ENCODE assay signal across 22 cellular contexts in the genomic region with DNA sequence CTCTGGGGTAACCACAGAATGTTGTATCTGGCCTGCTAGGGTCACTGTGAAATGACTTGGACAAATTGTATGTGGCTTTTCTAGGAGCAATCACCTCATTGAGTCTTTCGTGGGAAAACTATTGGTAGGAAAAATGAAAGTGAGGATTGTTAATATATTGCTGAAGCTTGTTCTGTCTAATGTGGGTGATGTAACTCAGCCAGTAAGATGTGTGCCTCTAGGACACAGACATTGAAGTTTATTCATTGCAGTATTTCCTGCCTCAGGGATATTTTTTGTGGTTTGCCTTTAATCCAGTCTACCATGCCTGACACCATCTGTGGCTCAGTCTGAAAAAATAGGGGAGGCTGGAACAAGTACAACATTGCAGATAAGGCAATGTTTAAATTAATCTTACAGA.
DNase-seq lines count a peak whose midpoint lies in the region; TF ChIP-seq lines count a peak whose summit lies in the region.
"Had no signal": no experiment of that assay in that cellular context is flagged by ENCODE, and none has a peak within 500 bp of the region (broad histone marks: within the 10 kb centered on the region; RNA-seq: fewer than 3 reads in every experiment).

No MANE protein-coding gene starts in this region.

- no peak overlapping the region for H3K4me3 ChIP-seq in AG09309 (ENCODE audit: control insufficient read depth, low read depth, low read length)
- H3K4me3 ChIP-seq in astrocyte of the cerebellum (ENCODE audit: low read depth, low read length) = no peak overlapping the region
- no peak overlapping the region for H3K4me3 ChIP-seq in sigmoid colon
- no peak overlapping the region for H3K4me3 ChIP-seq in adrenal gland
- H3K4me3 ChIP-seq: pancreas had no signal

- TF ChIP-seq POLR2A in sigmoid colon (IDR thresholded peaks at IDR 0.05) (no peak), adrenal gland (IDR thresholded peaks at IDR 0.05) (no peak)

- in situ Hi-C loops in astrocyte of the cerebellum (cut with HindIII; ENCODE audit: low sequenced_read_pairs) = no loop called here

- peak; percentile 35 for DNase-seq in AG09309 (ENCODE audit: low read depth)
- DNase-seq in HT1080 (ENCODE audit: low read depth) = peak; percentile 30
- DNase-seq in astrocyte of the cerebellum (ENCODE audit: low read depth) = peak; percentile 59
- peak; percentile 47 for DNase-seq in iris pigment epithelial cell (ENCODE audit: low read depth)
- DNase-seq in sigmoid colon = no peak
- no peak for DNase-seq in adrenal gland
- DNase-seq in NCI-H446 (lab: John Stamatoyannopoulos, UW) = no peak
- no peak for DNase-seq in NCI-H187 (lab: John Stamatoyannopoulos, UW)
- DNase-seq: activated CD4-positive, alpha-beta T cell treated with anti-CD3 and anti-CD28 coated beads for 4 hours; activated naive CD4-positive, alpha-beta T cell treated with anti-CD3 and anti-CD28 coated beads, Interleukin-2, amount 50 U/mL, for 16 hours; DMS 273 treated with DMSO at 0.1 percent for 48 hours; GDM1; GOT3; KBM-7; naive thymus-derived CD4-positive, alpha-beta T cell; NCI-H1048; NCI-H69; pancreas; SIG-M5; stimulated activated naive B cell treated with anti-CD40 and anti-IgM and Interleukin-4, amounts not matched to agents 10 μg/mL and 1 μg/mL and 100 μg/mL, for 72 hours; T-cell had no signal

- no peaks in the 10 kb centered on the region for H3K36me3 ChIP-seq in sigmoid colon
- no peaks in the 10 kb centered on the region for H3K36me3 ChIP-seq in adrenal gland (replicated peaks in 1 of 2)
- H3K36me3 ChIP-seq: pancreas had no signal

- H3K27me3 ChIP-seq in sigmoid colon (no peaks in the 10 kb centered on the region), adrenal gland (no peaks in the 10 kb centered on the region)
- H3K27me3 ChIP-seq: pancreas had no signal

- H3K9me3 ChIP-seq in sigmoid colon (no peaks in the 10 kb centered on the region), adrenal gland (replicated peaks in 1 of 3) (no peaks in the 10 kb centered on the region)
- H3K9me3 ChIP-seq: pancreas had no signal

- 24 to 28% methylated on average over 1 of the region's 1 CpG for WGBS in sigmoid colon, 2 donors
- WGBS in adrenal gland, 4 donors = 0 to 38% (median 21%) methylated on average over 1 of the region's 1 CpG

- intact Hi-C loops in sigmoid colon (cut with DNase I) (no loop called here), adrenal gland (cut with DNase I) (loop anchor here in 1 of 2 donors (5.0 kb wide), 1 partner anchor 52 kb away; no protein-coding TSS in a partner anchor)

- no peak for TF ChIP-seq EP300 in sigmoid colon (IDR thresholded peaks at IDR 0.05)

- TF ChIP-seq CTCF in AG09309 (IDR thresholded peaks at IDR 0.05; ENCODE audit: control insufficient read depth, insufficient read depth, low read depth, low read length, missing control alignments) = no peak
- TF ChIP-seq CTCF in astrocyte of the cerebellum (IDR thresholded peaks at IDR 0.05; ENCODE audit: low read depth, low read length, missing control alignments) = no peak
- no peak for TF ChIP-seq CTCF in sigmoid colon (IDR thresholded peaks at IDR 0.05)
- TF ChIP-seq CTCF in adrenal gland (IDR thresholded peaks at IDR 0.05) = no peak

- H3K4me1 ChIP-seq in sigmoid colon = no peaks in the 10 kb centered on the region
- H3K4me1 ChIP-seq in adrenal gland (replicated peaks in 1 of 2) = no peaks in the 10 kb centered on the region
- H3K4me1 ChIP-seq: foreskin keratinocyte, pancreas had no signal

- H3K27ac ChIP-seq in sigmoid colon (no peak overlapping the region), adrenal gland (no peak overlapping the region)
- H3K27ac ChIP-seq: foreskin keratinocyte, pancreas had no signal

Comparison
In these comparisons a context has a peak if more than half of its experiments do, and no peak if none do; other contexts are left out.
1. DNase-seq: peak in AG09309 (single experiment), HT1080 (single experiment), astrocyte of the cerebellum (single experiment) and iris pigment epithelial cell (single experiment); none in sigmoid colon (single experiment), adrenal gland (0 of 7), NCI-H446 (0 of 2) and NCI-H187 (0 of 2).